8 cellular contexts compared by ENCODE assay signal in genomic region chr4:13246107-13246506, GRCh38.
"Had no signal": no experiment of that assay in that cellular context is flagged by ENCODE, and none has a peak within 500 bp of the region (broad histone marks: within the 10 kb centered on the region; RNA-seq: fewer than 3 reads in every experiment).

No MANE protein-coding gene starts in this region.

- ATAC-seq: GM12878 had no signal

- DNase-seq: GDM1, GF-D8 had no signal

- H3K4me3 ChIP-seq: GM12878 had no signal

- FAIRE-seq: G401.6, GM12878, GM12891, GM12892, GM18507, GM19239 had no signal
